Comparison of ENCODE assay signal across 1 cellular context in the genomic region with DNA sequence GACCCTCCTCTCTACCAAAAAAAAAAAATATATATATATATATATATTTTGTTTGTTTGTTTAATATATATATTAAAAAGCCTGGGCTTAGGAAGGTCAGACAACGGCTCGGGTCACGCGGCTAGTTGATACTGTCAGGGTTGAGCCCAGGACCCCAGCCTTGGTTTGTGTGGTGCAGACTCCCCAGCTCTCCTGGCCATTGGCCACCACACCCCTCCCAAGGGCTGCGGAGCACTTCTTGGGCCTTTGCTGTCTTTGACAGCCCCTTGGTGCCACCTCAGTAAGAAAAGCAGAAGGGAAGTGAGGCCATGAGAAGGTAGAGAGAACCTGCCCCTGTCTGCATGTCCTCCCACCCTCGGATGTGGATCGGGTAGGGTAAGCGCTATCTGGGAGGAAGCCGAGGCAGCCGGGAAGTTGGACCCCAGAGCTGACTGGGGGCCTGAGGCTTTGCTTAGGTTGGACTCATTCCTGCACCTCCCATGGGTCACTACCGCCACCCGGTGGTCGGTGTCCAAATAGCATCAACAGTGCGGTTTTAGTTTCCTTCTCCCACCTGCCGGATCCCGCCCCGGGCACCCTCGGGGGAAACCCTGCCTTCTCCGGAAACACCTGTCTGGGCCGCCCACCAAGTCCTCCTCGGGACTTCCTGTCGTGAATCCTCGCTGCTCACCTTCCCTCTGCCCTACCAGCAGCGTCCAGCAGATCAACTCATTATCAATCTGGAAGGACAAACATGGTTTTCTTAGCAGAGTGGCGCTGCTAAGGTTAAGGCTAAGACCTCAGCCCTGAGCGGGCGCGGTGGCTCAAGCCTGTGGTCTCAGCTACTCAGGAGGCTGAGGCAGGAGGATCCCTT.
TF ChIP-seq lines count a peak whose summit lies in the region.

No MANE protein-coding gene starts in this region.

TF ChIP-seq in HepG2, 621 proteins besides CTCF, POLR2A, EP300 and RAD21 (continued from another document and continues in another):
- no peak for TF ChIP-seq FOXA1 (IDR thresholded peaks at IDR 0.05)
- TF ChIP-seq FOXA1 (CRISPR knock-in tag; IDR thresholded peaks at IDR 0.05): peak; percentile 55; the same call in 1 of the 2 replicates
- TF ChIP-seq, protein P1, sequence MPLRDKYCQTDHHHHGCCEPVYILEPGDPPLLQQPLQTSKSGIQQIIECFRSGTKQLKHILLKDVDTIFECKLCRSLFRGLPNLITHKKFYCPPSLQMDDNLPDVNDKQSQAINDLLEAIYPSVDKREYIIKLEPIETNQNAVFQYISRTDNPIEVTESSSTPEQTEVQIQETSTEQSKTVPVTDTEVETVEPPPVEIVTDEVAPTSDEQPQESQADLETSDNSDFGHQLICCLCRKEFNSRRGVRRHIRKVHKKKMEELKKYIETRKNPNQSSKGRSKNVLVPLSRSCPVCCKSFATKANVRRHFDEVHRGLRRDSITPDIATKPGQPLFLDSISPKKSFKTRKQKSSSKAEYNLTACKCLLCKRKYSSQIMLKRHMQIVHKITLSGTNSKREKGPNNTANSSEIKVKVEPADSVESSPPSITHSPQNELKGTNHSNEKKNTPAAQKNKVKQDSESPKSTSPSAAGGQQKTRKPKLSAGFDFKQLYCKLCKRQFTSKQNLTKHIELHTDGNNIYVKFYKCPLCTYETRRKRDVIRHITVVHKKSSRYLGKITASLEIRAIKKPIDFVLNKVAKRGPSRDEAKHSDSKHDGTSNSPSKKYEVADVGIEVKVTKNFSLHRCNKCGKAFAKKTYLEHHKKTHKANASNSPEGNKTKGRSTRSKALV (CRISPR knock-in tag; IDR thresholded peaks at IDR 0.05): no peak
- TF ChIP-seq, protein P2, sequence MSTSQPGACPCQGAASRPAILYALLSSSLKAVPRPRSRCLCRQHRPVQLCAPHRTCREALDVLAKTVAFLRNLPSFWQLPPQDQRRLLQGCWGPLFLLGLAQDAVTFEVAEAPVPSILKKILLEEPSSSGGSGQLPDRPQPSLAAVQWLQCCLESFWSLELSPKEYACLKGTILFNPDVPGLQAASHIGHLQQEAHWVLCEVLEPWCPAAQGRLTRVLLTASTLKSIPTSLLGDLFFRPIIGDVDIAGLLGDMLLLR (CRISPR knock-in tag; IDR thresholded peaks at IDR 0.05): no peak
- TF ChIP-seq, protein P3, sequence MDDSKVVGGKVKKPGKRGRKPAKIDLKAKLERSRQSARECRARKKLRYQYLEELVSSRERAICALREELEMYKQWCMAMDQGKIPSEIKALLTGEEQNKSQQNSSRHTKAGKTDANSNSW (CRISPR knock-in tag; IDR thresholded peaks at IDR 0.05; ENCODE audit: borderline replicate concordance): no peak
- TF ChIP-seq ELF3 (CRISPR knock-in tag; IDR thresholded peaks at IDR 0.05): peak; percentile 63; the same call in 1 of the 2 replicates
- 0 out of 2 replicates have a peak, but pooled peaks have one; percentile 65 for TF ChIP-seq MYNN (CRISPR knock-in tag; IDR thresholded peaks at IDR 0.05; ENCODE audit: low read depth)
- TF ChIP-seq ZNF569 (CRISPR knock-in tag; IDR thresholded peaks at IDR 0.05; ENCODE audit: borderline replicate concordance): no peak
- TF ChIP-seq, protein P4, sequence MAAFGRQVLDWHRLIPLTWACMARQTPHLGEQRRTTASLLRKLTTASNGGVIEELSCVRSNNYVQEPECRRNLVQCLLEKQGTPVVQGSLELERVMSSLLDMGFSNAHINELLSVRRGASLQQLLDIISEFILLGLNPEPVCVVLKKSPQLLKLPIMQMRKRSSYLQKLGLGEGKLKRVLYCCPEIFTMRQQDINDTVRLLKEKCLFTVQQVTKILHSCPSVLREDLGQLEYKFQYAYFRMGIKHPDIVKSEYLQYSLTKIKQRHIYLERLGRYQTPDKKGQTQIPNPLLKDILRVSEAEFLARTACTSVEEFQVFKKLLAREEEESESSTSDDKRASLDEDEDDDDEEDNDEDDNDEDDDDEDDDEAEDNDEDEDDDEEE (CRISPR knock-in tag; IDR thresholded peaks at IDR 0.05): no peak
- TF ChIP-seq DR1 (CRISPR knock-in tag; IDR thresholded peaks at IDR 0.05): no peak
- 0 out of 2 replicates have a peak, but pooled peaks have one; percentile 58 for TF ChIP-seq ZSCAN9 (CRISPR knock-in tag; IDR thresholded peaks at IDR 0.05; ENCODE audit: borderline replicate concordance)
- TF ChIP-seq ZNF556 (CRISPR knock-in tag; IDR thresholded peaks at IDR 0.05; ENCODE audit: borderline replicate concordance): no peak
- no peak for TF ChIP-seq ZFP62 (CRISPR knock-in tag; IDR thresholded peaks at IDR 0.05)
- TF ChIP-seq, protein P5, sequence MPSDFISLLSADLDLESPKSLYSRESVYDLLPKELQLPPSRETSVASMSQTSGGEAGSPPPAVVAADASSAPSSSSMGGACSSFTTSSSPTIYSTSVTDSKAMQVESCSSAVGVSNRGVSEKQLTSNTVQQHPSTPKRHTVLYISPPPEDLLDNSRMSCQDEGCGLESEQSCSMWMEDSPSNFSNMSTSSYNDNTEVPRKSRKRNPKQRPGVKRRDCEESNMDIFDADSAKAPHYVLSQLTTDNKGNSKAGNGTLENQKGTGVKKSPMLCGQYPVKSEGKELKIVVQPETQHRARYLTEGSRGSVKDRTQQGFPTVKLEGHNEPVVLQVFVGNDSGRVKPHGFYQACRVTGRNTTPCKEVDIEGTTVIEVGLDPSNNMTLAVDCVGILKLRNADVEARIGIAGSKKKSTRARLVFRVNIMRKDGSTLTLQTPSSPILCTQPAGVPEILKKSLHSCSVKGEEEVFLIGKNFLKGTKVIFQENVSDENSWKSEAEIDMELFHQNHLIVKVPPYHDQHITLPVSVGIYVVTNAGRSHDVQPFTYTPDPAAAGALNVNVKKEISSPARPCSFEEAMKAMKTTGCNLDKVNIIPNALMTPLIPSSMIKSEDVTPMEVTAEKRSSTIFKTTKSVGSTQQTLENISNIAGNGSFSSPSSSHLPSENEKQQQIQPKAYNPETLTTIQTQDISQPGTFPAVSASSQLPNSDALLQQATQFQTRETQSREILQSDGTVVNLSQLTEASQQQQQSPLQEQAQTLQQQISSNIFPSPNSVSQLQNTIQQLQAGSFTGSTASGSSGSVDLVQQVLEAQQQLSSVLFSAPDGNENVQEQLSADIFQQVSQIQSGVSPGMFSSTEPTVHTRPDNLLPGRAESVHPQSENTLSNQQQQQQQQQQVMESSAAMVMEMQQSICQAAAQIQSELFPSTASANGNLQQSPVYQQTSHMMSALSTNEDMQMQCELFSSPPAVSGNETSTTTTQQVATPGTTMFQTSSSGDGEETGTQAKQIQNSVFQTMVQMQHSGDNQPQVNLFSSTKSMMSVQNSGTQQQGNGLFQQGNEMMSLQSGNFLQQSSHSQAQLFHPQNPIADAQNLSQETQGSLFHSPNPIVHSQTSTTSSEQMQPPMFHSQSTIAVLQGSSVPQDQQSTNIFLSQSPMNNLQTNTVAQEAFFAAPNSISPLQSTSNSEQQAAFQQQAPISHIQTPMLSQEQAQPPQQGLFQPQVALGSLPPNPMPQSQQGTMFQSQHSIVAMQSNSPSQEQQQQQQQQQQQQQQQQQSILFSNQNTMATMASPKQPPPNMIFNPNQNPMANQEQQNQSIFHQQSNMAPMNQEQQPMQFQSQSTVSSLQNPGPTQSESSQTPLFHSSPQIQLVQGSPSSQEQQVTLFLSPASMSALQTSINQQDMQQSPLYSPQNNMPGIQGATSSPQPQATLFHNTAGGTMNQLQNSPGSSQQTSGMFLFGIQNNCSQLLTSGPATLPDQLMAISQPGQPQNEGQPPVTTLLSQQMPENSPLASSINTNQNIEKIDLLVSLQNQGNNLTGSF (CRISPR knock-in tag; IDR thresholded peaks at IDR 0.05): no peak
- no peak for TF ChIP-seq HNF4G (IDR thresholded peaks at IDR 0.05; ENCODE audit: borderline replicate concordance, low read depth, low read length)
- no peak for TF ChIP-seq HNF4G (CRISPR knock-in tag; IDR thresholded peaks at IDR 0.05; ENCODE audit: borderline replicate concordance, low read depth)
- TF ChIP-seq, protein P6, sequence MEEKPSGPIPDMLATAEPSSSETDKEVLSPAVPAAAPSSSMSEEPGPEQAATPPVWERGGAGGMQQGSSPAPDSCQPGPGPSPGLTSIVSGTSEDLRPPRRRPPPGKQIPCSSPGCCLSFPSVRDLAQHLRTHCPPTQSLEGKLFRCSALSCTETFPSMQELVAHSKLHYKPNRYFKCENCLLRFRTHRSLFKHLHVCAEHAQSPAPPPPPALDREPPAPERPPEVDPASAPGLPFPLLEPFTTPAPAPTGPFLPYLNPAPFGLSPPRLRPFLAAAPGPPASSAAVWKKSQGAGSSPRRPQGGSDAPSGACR (CRISPR knock-in tag; IDR thresholded peaks at IDR 0.05): peak; percentile 54; the same call in 1 of the 2 replicates
- no peak for TF ChIP-seq KMT2B (CRISPR knock-in tag; IDR thresholded peaks at IDR 0.05)
- no peak for TF ChIP-seq SNRNP70 (IDR thresholded peaks at IDR 0.05; ENCODE audit: low read depth, low read length)
- TF ChIP-seq RFX1 (IDR thresholded peaks at IDR 0.05): no peak
- TF ChIP-seq CC2D1A (CRISPR knock-in tag; IDR thresholded peaks at IDR 0.05): no peak
- TF ChIP-seq IRX3 (CRISPR knock-in tag; IDR thresholded peaks at IDR 0.05; ENCODE audit: borderline replicate concordance, low read depth): no peak
- no peak for TF ChIP-seq TMF1 (CRISPR knock-in tag; IDR thresholded peaks at IDR 0.05; ENCODE audit: low read depth)
- TF ChIP-seq ZNF614 (CRISPR knock-in tag; IDR thresholded peaks at IDR 0.05; ENCODE audit: borderline replicate concordance): peak; percentile 67; the same call in 1 of the 2 replicates
- TF ChIP-seq, protein P7, sequence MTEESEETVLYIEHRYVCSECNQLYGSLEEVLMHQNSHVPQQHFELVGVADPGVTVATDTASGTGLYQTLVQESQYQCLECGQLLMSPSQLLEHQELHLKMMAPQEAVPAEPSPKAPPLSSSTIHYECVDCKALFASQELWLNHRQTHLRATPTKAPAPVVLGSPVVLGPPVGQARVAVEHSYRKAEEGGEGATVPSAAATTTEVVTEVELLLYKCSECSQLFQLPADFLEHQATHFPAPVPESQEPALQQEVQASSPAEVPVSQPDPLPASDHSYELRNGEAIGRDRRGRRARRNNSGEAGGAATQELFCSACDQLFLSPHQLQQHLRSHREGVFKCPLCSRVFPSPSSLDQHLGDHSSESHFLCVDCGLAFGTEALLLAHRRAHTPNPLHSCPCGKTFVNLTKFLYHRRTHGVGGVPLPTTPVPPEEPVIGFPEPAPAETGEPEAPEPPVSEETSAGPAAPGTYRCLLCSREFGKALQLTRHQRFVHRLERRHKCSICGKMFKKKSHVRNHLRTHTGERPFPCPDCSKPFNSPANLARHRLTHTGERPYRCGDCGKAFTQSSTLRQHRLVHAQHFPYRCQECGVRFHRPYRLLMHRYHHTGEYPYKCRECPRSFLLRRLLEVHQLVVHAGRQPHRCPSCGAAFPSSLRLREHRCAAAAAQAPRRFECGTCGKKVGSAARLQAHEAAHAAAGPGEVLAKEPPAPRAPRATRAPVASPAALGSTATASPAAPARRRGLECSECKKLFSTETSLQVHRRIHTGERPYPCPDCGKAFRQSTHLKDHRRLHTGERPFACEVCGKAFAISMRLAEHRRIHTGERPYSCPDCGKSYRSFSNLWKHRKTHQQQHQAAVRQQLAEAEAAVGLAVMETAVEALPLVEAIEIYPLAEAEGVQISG (CRISPR knock-in tag; IDR thresholded peaks at IDR 0.05): no peak; the same call in 1 of the 2 replicates
- no peak for TF ChIP-seq ZNF577 (CRISPR knock-in tag; IDR thresholded peaks at IDR 0.05; ENCODE audit: borderline replicate concordance, low read depth)
- no peak for TF ChIP-seq POLR2AphosphoS2 (IDR thresholded peaks at IDR 0.05; ENCODE audit: low read depth, low read length)
- no peak for TF ChIP-seq FOXP1 (IDR thresholded peaks at IDR 0.05)
- TF ChIP-seq FOXP1 (CRISPR knock-in tag; IDR thresholded peaks at IDR 0.05): no peak
- TF ChIP-seq ZSCAN22 (CRISPR knock-in tag; IDR thresholded peaks at IDR 0.05): no peak
- TF ChIP-seq ZNF205 (CRISPR knock-in tag; IDR thresholded peaks at IDR 0.05): peak; percentile 69; the same call in 1 of the 2 replicates
- TF ChIP-seq, protein P8, sequence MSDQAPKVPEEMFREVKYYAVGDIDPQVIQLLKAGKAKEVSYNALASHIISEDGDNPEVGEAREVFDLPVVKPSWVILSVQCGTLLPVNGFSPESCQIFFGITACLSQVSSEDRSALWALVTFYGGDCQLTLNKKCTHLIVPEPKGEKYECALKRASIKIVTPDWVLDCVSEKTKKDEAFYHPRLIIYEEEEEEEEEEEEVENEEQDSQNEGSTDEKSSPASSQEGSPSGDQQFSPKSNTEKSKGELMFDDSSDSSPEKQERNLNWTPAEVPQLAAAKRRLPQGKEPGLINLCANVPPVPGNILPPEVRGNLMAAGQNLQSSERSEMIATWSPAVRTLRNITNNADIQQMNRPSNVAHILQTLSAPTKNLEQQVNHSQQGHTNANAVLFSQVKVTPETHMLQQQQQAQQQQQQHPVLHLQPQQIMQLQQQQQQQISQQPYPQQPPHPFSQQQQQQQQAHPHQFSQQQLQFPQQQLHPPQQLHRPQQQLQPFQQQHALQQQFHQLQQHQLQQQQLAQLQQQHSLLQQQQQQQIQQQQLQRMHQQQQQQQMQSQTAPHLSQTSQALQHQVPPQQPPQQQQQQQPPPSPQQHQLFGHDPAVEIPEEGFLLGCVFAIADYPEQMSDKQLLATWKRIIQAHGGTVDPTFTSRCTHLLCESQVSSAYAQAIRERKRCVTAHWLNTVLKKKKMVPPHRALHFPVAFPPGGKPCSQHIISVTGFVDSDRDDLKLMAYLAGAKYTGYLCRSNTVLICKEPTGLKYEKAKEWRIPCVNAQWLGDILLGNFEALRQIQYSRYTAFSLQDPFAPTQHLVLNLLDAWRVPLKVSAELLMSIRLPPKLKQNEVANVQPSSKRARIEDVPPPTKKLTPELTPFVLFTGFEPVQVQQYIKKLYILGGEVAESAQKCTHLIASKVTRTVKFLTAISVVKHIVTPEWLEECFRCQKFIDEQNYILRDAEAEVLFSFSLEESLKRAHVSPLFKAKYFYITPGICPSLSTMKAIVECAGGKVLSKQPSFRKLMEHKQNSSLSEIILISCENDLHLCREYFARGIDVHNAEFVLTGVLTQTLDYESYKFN (CRISPR knock-in tag; conservative IDR thresholded peaks at IDR 0.05): no peak
- no peak for TF ChIP-seq ZNF432 (CRISPR knock-in tag; IDR thresholded peaks at IDR 0.05; ENCODE audit: borderline replicate concordance)
- TF ChIP-seq SALL2 (CRISPR knock-in tag; IDR thresholded peaks at IDR 0.05): no peak
- TF ChIP-seq BRD4 (CRISPR knock-in tag; IDR thresholded peaks at IDR 0.05): 0 out of 2 replicates have a peak, but pooled peaks have one; percentile 11
- peak; percentile 69 for TF ChIP-seq ZNF501 (CRISPR knock-in tag; IDR thresholded peaks at IDR 0.05)
- TF ChIP-seq SRSF1 (optimal IDR thresholded peaks at IDR 0.05; ENCODE audit: low read depth, low read length): no peak
- TF ChIP-seq, protein P9, sequence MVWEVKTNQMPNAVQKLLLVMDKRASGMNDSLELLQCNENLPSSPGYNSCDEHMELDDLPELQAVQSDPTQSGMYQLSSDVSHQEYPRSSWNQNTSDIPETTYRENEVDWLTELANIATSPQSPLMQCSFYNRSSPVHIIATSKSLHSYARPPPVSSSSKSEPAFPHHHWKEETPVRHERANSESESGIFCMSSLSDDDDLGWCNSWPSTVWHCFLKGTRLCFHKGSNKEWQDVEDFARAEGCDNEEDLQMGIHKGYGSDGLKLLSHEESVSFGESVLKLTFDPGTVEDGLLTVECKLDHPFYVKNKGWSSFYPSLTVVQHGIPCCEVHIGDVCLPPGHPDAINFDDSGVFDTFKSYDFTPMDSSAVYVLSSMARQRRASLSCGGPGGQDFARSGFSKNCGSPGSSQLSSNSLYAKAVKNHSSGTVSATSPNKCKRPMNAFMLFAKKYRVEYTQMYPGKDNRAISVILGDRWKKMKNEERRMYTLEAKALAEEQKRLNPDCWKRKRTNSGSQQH (CRISPR knock-in tag; IDR thresholded peaks at IDR 0.05; ENCODE audit: low read depth): no peak
- TF ChIP-seq ZNF670 (CRISPR knock-in tag; IDR thresholded peaks at IDR 0.05; ENCODE audit: borderline replicate concordance): no peak
- TF ChIP-seq REPIN1 (CRISPR knock-in tag; IDR thresholded peaks at IDR 0.05; ENCODE audit: borderline replicate concordance, low read depth): 0 out of 2 replicates have a peak, but pooled peaks have one; percentile 32
- no peak for TF ChIP-seq SMAD9 (CRISPR knock-in tag; IDR thresholded peaks at IDR 0.05)
- no peak for TF ChIP-seq SUZ12 (IDR thresholded peaks at IDR 0.05; ENCODE audit: low read depth, low read length)
- TF ChIP-seq GFI1 (CRISPR knock-in tag; IDR thresholded peaks at IDR 0.05; ENCODE audit: borderline replicate concordance): no peak
